ENCODE assay signal across 29 cellular contexts in the genomic region with DNA sequence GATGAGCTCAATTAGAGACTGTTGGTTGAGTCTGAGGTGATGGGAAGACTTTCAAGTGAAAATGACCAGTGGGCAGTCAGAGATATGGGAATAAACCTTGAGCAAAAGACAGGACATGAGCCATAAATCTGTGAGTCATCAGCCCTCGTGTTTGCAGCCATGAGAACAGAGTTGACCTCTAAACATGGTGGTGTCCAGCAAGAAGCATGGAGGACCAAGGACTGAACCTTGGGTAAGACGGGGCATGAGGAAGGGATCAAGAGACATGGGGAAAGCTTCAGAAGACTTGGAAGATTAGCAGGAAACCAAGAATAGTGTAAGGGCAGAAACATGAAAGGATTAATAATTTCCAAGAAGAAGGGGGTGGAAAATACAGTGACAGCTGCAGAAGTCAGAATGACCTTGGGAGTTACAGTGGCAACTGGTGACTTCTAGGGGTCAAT.
DNase-seq lines count a peak whose midpoint lies in the region; ATAC-seq and TF ChIP-seq lines count a peak whose summit lies in the region.
"Had no signal": no experiment of that assay in that cellular context is flagged by ENCODE, and none has a peak within 500 bp of the region (broad histone marks: within the 10 kb centered on the region; RNA-seq: fewer than 3 reads in every experiment).

No MANE protein-coding gene starts in this region.

- intact Hi-C loops in aorta (cut with DNase I): no loop called here

- no peaks in the 10 kb centered on the region for H4K20me1 ChIP-seq in fibroblast of lung (ENCODE audit: control insufficient read depth, extremely low read depth, insufficient read depth, low read length)

- no peaks in the 10 kb centered on the region for H3K9me3 ChIP-seq in fibroblast of lung (ENCODE audit: control insufficient read depth, insufficient read depth, low read depth, low read length)
- H3K9me3 ChIP-seq in aorta (ENCODE audit: control insufficient read depth, low read length): peaks cover 3% of the 10 kb centered on the region
- H3K9me3 ChIP-seq: HAP-1, left lung, pancreas, SJSA1, spleen, tibial artery had no signal

- peak; percentile 55 for DNase-seq in A172 (ENCODE audit: low spot score)
- DNase-seq in HCEC 1CT: peak; percentile 72
- DNase-seq in RKO (ENCODE audit: low spot score): peak; percentile 54
- peak; percentile 23 to 42 for DNase-seq in fibroblast of lung (ENCODE audit: low read depth in 2 of 2)
- DNase-seq in NOMO-1 treated with dmso at 0.1 percent for 144 hours (lab: John Stamatoyannopoulos, UW; ENCODE audit: unreplicated experiment): no peak
- no peak for DNase-seq in aorta
- DNase-seq: activated CD4-positive, alpha-beta T cell treated with anti-CD3 and anti-CD28 coated beads for 48 hours; activated CD8-positive, alpha-beta memory T cell treated with anti-CD3 and anti-CD28 coated beads for 24 hours; activated T-cell treated with anti-CD3 and anti-CD28 coated beads for 4 hours; amygdala; CD4-positive, alpha-beta memory T cell; effector CD8-positive, alpha-beta T cell; left lung; MM.1S; NCI-H1930; NCI-H526; pancreas; RPMI8226; spleen; stimulated activated CD8-positive, alpha-beta memory T cell treated with anti-CD3 and anti-CD28 coated beads, Interleukin-4, amount 100 ng/mL, for 48 hours; T-helper 9 cell; tibial artery; WERI-Rb-1 had no signal

- no peak for TF ChIP-seq CTCF in fibroblast of lung (conservative IDR thresholded peaks at IDR 0.05 in 1 of 2, IDR thresholded peaks at IDR 0.05 in 1 of 2; ENCODE audit: low read depth in 1 of 2, low read length in 2 of 2)

- H3K9ac ChIP-seq in fibroblast of lung (ENCODE audit: insufficient read depth, low read length): no peak overlapping the region

- no peaks in the 10 kb centered on the region for H3K36me3 ChIP-seq in fibroblast of lung (ENCODE audit: control insufficient read depth, insufficient read depth, low read length)
- no peaks in the 10 kb centered on the region for H3K36me3 ChIP-seq in aorta (ENCODE audit: control insufficient read depth in 1 of 2, insufficient read depth in 2 of 2, low read length in 1 of 2)
- H3K36me3 ChIP-seq: cardiac muscle cell, HAP-1, left lung, pancreas, SJSA1, spleen, tibial artery, WERI-Rb-1 had no signal

- H3K27me3 ChIP-seq in fibroblast of lung (ENCODE audit: control insufficient read depth, insufficient read depth, low read length) (no peaks in the 10 kb centered on the region), aorta (ENCODE audit: control insufficient read depth in 1 of 2, insufficient read depth in 2 of 2, low read length in 1 of 2) (no peaks in the 10 kb centered on the region)
- H3K27me3 ChIP-seq: cardiac muscle cell, pancreas, SJSA1, spleen, tibial artery had no signal

- H3K4me1 ChIP-seq in fibroblast of lung (ENCODE audit: control insufficient read depth, extremely low read depth, insufficient read depth, low read length) (peaks cover 16% of the 10 kb centered on the region), aorta (ENCODE audit: control insufficient read depth in 1 of 2, insufficient read depth in 2 of 2, low read length in 2 of 2) (no peaks in the 10 kb centered on the region)
- H3K4me1 ChIP-seq: HAP-1, pancreas, tibial artery had no signal

- H3K4me3 ChIP-seq in fibroblast of lung (replicated peaks in 1 of 4; ENCODE audit: control extremely low read depth in 1 of 4, insufficient read depth in 1 of 4, low read depth in 3 of 4, low read length in 4 of 4): no peak overlapping the region
- no peak overlapping the region for H3K4me3 ChIP-seq in aorta (ENCODE audit: low read length in 2 of 2)
- H3K4me3 ChIP-seq: cardiac muscle cell, coronary artery, HAP-1, left lung, pancreas, SJSA1, spleen, tibial artery had no signal

- ATAC-seq in GM18870 (IDR thresholded peaks at IDR 0.05; ENCODE audit: unreplicated experiment) (no peak), GM18867 (IDR thresholded peaks at IDR 0.05; ENCODE audit: unreplicated experiment) (no peak), aorta (ENCODE audit: low FRiP score) (no peak)
- ATAC-seq: pancreas had no signal

- H2AFZ ChIP-seq in fibroblast of lung (ENCODE audit: low read length): no peak overlapping the region

- H3K27ac ChIP-seq in fibroblast of lung (ENCODE audit: insufficient read depth, low read length) (no peak overlapping the region), aorta (ENCODE audit: low read depth in 1 of 2, low read length in 2 of 2) (no peak overlapping the region)
- H3K27ac ChIP-seq: cardiac muscle cell, coronary artery, left lung, pancreas, SJSA1, spleen, tibial artery, WERI-Rb-1 had no signal

- H3K4me2 ChIP-seq in fibroblast of lung (ENCODE audit: extremely low read depth, insufficient read depth, low read length): no peak overlapping the region

- WGBS in aorta, 2 donors: 83 to 86% methylated on average over 2 of the region's 2 CpGs

- no peaks in the 10 kb centered on the region for H3K79me2 ChIP-seq in fibroblast of lung (ENCODE audit: control insufficient read depth, insufficient read depth, low read length)

Comparison
In these comparisons a context has a peak if more than half of its experiments do, and no peak if none do; other contexts are left out.
1. DNase-seq: peak in A172 (single experiment), HCEC 1CT (single experiment), RKO (single experiment) and fibroblast of lung (2 of 2); none in NOMO-1 treated with dmso at 0.1 percent for 144 hours (single experiment) and aorta (0 of 2).